In the genomic region with DNA sequence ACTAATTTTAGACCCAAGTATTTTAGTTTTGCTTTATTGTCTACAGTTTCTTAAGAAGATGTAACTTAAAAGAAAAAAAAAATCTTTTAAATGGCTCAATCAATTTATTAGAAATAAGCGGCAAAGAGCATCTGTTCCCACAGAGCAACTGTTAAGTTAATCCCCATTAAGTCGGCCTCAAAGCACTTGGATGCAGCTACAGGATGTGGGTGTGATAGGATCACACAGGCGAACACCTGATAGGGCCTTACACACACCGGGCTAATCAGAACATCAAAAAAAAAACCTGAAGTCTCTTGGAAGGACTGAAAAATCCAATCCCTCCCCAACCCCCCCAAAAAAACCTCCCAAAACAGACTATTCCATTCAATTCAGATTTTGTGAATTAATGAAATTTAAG, we compare ENCODE assay signal across 1 cellular context.
TF ChIP-seq lines count a peak whose summit lies in the region.

No MANE protein-coding gene starts in this region.

TF ChIP-seq in WTC11, 78 proteins besides CTCF, POLR2A, EP300 and RAD21 (continued from another document):
- TF ChIP-seq ZNF121 (CRISPR knock-in tag; IDR thresholded peaks at IDR 0.05), result no peak
- TF ChIP-seq FOXK1 (CRISPR knock-in tag; IDR thresholded peaks at IDR 0.05), result no peak
- TF ChIP-seq TP53 (CRISPR knock-in tag; IDR thresholded peaks at IDR 0.05), result no peak
- no peak for TF ChIP-seq ATF1 (CRISPR knock-in tag; IDR thresholded peaks at IDR 0.05)
- no peak for TF ChIP-seq JUN (CRISPR knock-in tag; IDR thresholded peaks at IDR 0.05)
- no peak for TF ChIP-seq NFYB (CRISPR knock-in tag; conservative IDR thresholded peaks at IDR 0.05; ENCODE audit: low read depth)
